In genomic region chr16:6616746-6617145, GRCh38 we compare ENCODE assay signal across 22 cellular contexts.
DNase-seq lines count a peak whose midpoint lies in the region; ATAC-seq, FAIRE-seq and TF ChIP-seq lines count a peak whose summit lies in the region.
"Had no signal": no experiment of that assay in that cellular context is flagged by ENCODE, and none has a peak within 500 bp of the region (broad histone marks: within the 10 kb centered on the region; RNA-seq: fewer than 3 reads in every experiment).

No MANE protein-coding gene starts in this region.

- intact Hi-C loops in mucosa of descending colon (cut with DNase I, micrococcal nuclease), result no loop called here
- intact Hi-C loops in lower lobe of right lung (cut with DNase I), result no loop called here

- no peak overlapping the region for H3K4me3 ChIP-seq in LNCaP clone FGC (ENCODE audit: low read depth, low read length)
- no peak overlapping the region for H3K4me3 ChIP-seq in mucosa of descending colon
- H3K4me3 ChIP-seq in lower lobe of right lung, result no peak overlapping the region
- H3K4me3 ChIP-seq: BLaER1 treated with 17β-estradiol and CSF1 and Interleukin-3, amounts not matched to agents 10 nM and 100 nM; GM23338 had no signal

- TF ChIP-seq CTCF in C4-2B (conservative IDR thresholded peaks at IDR 0.05), result no peak
- no peak for TF ChIP-seq CTCF in LNCaP clone FGC (IDR thresholded peaks at IDR 0.05; ENCODE audit: control insufficient read depth, extremely low read depth, insufficient read depth)
- TF ChIP-seq CTCF in mucosa of descending colon (IDR thresholded peaks at IDR 0.05), result no peak
- TF ChIP-seq CTCF in lower lobe of right lung (IDR thresholded peaks at IDR 0.05), result no peak

- no peaks in the 10 kb centered on the region for H3K27me3 ChIP-seq in lower lobe of right lung (ENCODE audit: low read depth)
- H3K27me3 ChIP-seq: BLaER1 treated with 17β-estradiol and CSF1 and Interleukin-3, amounts not matched to agents 10 nM and 100 nM had no signal

- peak overlapping the region; percentile 48 for H3K27ac ChIP-seq in C4-2B
- H3K27ac ChIP-seq in lower lobe of right lung, result no peak overlapping the region
- H3K27ac ChIP-seq: BLaER1 treated with 17β-estradiol and CSF1 and Interleukin-3, amounts not matched to agents 10 nM and 100 nM had no signal

- peak; percentile 91 for DNase-seq in LNCaP clone FGC (ENCODE audit: low read depth)
- peak; percentile 28 to 44 for DNase-seq in NCI-H526 (lab: John Stamatoyannopoulos, UW)
- peak in 1 of 3 donors; percentile 2 for DNase-seq in mucosa of descending colon
- no peak for DNase-seq in OCI-M1 (lab: John Stamatoyannopoulos, UW)
- no peak for DNase-seq in lower lobe of right lung
- DNase-seq in RCC 7860 (ENCODE audit: low spot score), result no peak
- DNase-seq: CD4-positive, CD25-positive, alpha-beta regulatory T cell; CD8-positive, alpha-beta memory T cell; COR-L47; DMS 273 treated with DMSO at 0.1 percent for 48 hours; DMS53; DND-41; EL; H7; HFFc6; IMR-90 had no signal

- ATAC-seq in mucosa of descending colon (peak; percentile 15), lower lobe of right lung (no peak)
- ATAC-seq: GM23338, HCT116 had no signal

- no peaks in the 10 kb centered on the region for H3K36me3 ChIP-seq in mucosa of descending colon (ENCODE audit: low read depth)
- H3K36me3 ChIP-seq in lower lobe of right lung, result no peaks in the 10 kb centered on the region
- H3K36me3 ChIP-seq: BLaER1 treated with 17β-estradiol and CSF1 and Interleukin-3, amounts not matched to agents 10 nM and 100 nM had no signal

- FAIRE-seq in RCC 7860 (lab: Jason Lieb, UNC), result no peak
- FAIRE-seq: GM12891, HTR-8/SVneo had no signal

- H3K9me3 ChIP-seq in mucosa of descending colon (no peaks in the 10 kb centered on the region), lower lobe of right lung (peaks cover 8% of the 10 kb centered on the region)

- H3K4me1 ChIP-seq in mucosa of descending colon (ENCODE audit: low read depth), result no peaks in the 10 kb centered on the region
- H3K4me1 ChIP-seq in lower lobe of right lung, result no peaks in the 10 kb centered on the region

Comparison
In these comparisons a context has a peak if more than half of its experiments do, and no peak if none do; other contexts are left out.
1. DNase-seq: peak in LNCaP clone FGC (single experiment) and NCI-H526 (2 of 2); none in OCI-M1 (single experiment), lower lobe of right lung (single experiment) and RCC 7860 (single experiment).